In the genomic region with DNA sequence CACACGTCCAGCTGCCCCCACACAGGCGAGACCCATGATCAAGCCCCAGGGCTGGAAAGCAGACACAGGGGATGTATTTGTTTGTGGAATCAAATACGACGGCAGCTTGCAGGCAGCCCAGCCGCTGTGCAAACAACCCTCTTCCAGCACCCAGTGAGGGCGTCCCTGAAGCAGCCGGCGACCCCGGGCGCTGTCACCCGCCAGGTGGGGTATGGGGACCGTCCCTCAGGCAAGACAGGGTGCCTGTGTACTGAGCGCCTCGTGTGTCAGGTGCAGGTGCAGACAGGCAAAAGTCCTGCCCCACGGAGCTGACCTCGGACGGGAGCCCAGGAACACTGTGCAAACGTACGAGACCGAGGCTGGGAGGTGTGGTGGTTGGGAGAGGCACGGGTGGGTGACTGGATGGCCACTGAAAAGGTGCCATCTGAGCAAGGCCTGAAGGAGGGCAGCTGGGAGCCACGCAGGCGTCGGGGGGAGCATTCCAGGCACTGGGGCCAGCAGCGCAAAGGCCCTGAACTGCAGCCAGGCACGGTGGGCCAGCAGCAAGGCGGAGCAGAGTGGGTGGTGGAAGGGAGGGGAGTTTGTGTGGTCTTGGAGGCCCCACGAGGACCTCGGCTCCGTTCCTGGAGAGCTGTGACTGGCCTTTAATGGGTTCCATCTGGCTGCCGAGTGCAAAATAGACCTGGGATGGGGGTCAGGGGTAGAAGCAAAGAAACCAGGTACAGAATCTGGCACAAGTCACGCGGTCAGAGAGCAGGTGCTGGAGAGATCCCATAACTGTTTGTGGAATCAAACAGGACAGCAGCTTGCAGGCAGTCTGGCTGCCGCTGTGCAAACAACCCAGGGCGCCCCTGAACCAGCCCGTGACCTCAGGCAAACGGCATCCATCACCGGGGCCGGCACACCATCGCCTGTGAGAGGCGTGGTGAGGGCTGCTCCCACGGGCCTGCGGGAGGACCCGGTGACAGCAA, we compare ENCODE assay signal across 1 cellular context.
TF ChIP-seq lines count a peak whose summit lies in the region.

No MANE protein-coding gene starts in this region.

TF ChIP-seq in HepG2, 621 proteins besides CTCF, POLR2A, EP300 and RAD21 (continued from another document):
- TF ChIP-seq, protein P1, sequence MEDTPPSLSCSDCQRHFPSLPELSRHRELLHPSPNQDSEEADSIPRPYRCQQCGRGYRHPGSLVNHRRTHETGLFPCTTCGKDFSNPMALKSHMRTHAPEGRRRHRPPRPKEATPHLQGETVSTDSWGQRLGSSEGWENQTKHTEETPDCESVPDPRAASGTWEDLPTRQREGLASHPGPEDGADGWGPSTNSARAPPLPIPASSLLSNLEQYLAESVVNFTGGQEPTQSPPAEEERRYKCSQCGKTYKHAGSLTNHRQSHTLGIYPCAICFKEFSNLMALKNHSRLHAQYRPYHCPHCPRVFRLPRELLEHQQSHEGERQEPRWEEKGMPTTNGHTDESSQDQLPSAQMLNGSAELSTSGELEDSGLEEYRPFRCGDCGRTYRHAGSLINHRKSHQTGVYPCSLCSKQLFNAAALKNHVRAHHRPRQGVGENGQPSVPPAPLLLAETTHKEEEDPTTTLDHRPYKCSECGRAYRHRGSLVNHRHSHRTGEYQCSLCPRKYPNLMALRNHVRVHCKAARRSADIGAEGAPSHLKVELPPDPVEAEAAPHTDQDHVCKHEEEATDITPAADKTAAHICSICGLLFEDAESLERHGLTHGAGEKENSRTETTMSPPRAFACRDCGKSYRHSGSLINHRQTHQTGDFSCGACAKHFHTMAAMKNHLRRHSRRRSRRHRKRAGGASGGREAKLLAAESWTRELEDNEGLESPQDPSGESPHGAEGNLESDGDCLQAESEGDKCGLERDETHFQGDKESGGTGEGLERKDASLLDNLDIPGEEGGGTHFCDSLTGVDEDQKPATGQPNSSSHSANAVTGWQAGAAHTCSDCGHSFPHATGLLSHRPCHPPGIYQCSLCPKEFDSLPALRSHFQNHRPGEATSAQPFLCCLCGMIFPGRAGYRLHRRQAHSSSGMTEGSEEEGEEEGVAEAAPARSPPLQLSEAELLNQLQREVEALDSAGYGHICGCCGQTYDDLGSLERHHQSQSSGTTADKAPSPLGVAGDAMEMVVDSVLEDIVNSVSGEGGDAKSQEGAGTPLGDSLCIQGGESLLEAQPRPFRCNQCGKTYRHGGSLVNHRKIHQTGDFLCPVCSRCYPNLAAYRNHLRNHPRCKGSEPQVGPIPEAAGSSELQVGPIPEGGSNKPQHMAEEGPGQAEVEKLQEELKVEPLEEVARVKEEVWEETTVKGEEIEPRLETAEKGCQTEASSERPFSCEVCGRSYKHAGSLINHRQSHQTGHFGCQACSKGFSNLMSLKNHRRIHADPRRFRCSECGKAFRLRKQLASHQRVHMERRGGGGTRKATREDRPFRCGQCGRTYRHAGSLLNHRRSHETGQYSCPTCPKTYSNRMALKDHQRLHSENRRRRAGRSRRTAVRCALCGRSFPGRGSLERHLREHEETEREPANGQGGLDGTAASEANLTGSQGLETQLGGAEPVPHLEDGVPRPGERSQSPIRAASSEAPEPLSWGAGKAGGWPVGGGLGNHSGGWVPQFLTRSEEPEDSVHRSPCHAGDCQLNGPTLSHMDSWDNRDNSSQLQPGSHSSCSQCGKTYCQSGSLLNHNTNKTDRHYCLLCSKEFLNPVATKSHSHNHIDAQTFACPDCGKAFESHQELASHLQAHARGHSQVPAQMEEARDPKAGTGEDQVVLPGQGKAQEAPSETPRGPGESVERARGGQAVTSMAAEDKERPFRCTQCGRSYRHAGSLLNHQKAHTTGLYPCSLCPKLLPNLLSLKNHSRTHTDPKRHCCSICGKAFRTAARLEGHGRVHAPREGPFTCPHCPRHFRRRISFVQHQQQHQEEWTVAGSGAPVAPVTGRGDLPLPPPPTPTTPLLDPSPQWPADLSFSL (CRISPR knock-in tag; IDR thresholded peaks at IDR 0.05), result no peak
- TF ChIP-seq SRSF4 (IDR thresholded peaks at IDR 0.05; ENCODE audit: low read depth, low read length, poor library complexity, severe bottlenecking) (no peak), ZMYM3 (CRISPR knock-in tag; IDR thresholded peaks at IDR 0.05) (peak; percentile 28; the same call in 1 of the 2 replicates), ZNF567 (CRISPR knock-in tag; IDR thresholded peaks at IDR 0.05; ENCODE audit: borderline replicate concordance) (peak; percentile 65; the same call in 1 of the 2 replicates), ZBTB7B (CRISPR knock-in tag; IDR thresholded peaks at IDR 0.05) (0 out of 2 replicates have a peak, but pooled peaks have one; percentile 47), ZMYM4 (CRISPR knock-in tag; IDR thresholded peaks at IDR 0.05) (0 out of 2 replicates have a peak, but pooled peaks have one; percentile 20), ZBTB1 (CRISPR knock-in tag; IDR thresholded peaks at IDR 0.05; ENCODE audit: borderline replicate concordance) (no peak)
- TF ChIP-seq, protein P2, sequence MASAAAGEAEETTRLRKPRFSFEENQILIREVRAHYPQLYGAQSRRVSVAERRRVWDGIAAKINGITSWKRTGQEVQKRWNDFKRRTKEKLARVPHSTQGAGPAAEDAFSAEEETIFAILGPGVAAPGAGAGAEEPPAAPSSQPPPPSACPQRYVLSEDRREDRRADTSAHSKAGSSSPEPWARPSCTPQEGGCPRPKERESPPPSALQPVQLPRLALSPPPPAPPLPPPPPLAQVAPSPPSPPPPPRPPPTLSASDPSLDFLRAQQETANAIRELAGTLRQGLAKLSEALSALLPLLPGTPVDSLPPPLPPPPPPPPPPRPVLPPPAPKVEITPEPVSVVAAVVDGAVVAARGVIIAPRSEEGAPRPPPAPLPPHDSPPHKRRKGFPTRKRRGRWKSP (CRISPR knock-in tag; IDR thresholded peaks at IDR 0.05), result no peak
